ENCODE assay signal across 18 cellular contexts in genomic region chr22:28402066-28402465, GRCh38.
"Had no signal": no experiment of that assay in that cellular context is flagged by ENCODE, and none has a peak within 500 bp of the region (broad histone marks: within the 10 kb centered on the region; RNA-seq: fewer than 3 reads in every experiment).

No MANE protein-coding gene starts in this region.

- H3K27me3 ChIP-seq: adrenal gland, breast epithelium, suprapubic skin, transverse colon had no signal

- H3K4me3 Mint-ChIP-seq: activated CD4-positive, alpha-beta T cell treated with anti-CD3 and anti-CD28 coated beads, Interleukin-2, amount 10 ng/mL, durations not matched to agents 7 days and 5 days; WTC11 had no signal

- H3K36me3 Mint-ChIP-seq: natural killer cell treated with Interleukin-12 subunit alpha and Interleukin-12 subunit beta and Interleukin-15 and Interleukin-18, amount 100 ng/mL, for 72 hours had no signal

- H3K27ac ChIP-seq: adrenal gland, breast epithelium, coronary artery, lower lobe of right lung, suprapubic skin, transverse colon had no signal

- H3K4me2 ChIP-seq: smooth muscle cell had no signal

- DNase-seq: activated CD4-positive, alpha-beta T cell treated with anti-CD3 and anti-CD28 coated beads, Interleukin-2, amount 10 ng/mL, durations not matched to agents 7 days and 5 days; activated effector memory CD4-positive, alpha-beta T cell treated with anti-CD3 and anti-CD28 coated beads, Interleukin-2, amount 50 U/mL, for 16 hours; adrenal gland; erythroblast; foreskin melanocyte; glutamatergic neuron; hippocampal formation; left colon; lower lobe of right lung; stimulated activated CD4-positive, alpha-beta T cell treated with anti-CD3 and anti-CD28 coated beads, Interleukin-4, amount 100 ng/mL, for 1 hour; stimulated activated naive CD8-positive, alpha-beta T cell treated with anti-CD3 and anti-CD28 coated beads, Interleukin-15, amount 100 ng/mL, for 72 hours; transverse colon had no signal

- H3K4me3 ChIP-seq: adrenal gland, breast epithelium, coronary artery, lower lobe of right lung, smooth muscle cell, suprapubic skin, transverse colon had no signal

- H3K9me3 ChIP-seq: adrenal gland, breast epithelium, lower lobe of right lung, suprapubic skin, transverse colon had no signal

- H3K9me3 Mint-ChIP-seq: natural killer cell treated with Interleukin-12 subunit alpha and Interleukin-12 subunit beta and Interleukin-15 and Interleukin-18, amount 100 ng/mL, for 72 hours had no signal

- H3K4me1 ChIP-seq: breast epithelium, suprapubic skin, transverse colon had no signal

- H3K4me1 Mint-ChIP-seq: WTC11 had no signal

- H3K27ac Mint-ChIP-seq: WTC11 had no signal

- H3K27me3 Mint-ChIP-seq: activated CD4-positive, alpha-beta T cell treated with anti-CD3 and anti-CD28 coated beads, Interleukin-2, amount 10 ng/mL, durations not matched to agents 7 days and 5 days; stimulated activated naive CD8-positive, alpha-beta T cell treated with anti-CD3 and anti-CD28 coated beads, Interleukin-15, amount 100 ng/mL, for 72 hours had no signal

- H3K36me3 ChIP-seq: adrenal gland, breast epithelium, lower lobe of right lung, suprapubic skin, transverse colon had no signal
